Comparison of ENCODE assay signal across 26 cellular contexts in genomic region chr18:3328522-3328921, GRCh38.
DNase-seq lines count a peak whose midpoint lies in the region; ATAC-seq and TF ChIP-seq lines count a peak whose summit lies in the region.
"Had no signal": no experiment of that assay in that cellular context is flagged by ENCODE, and none has a peak within 500 bp of the region (broad histone marks: within the 10 kb centered on the region; RNA-seq: fewer than 3 reads in every experiment).

No MANE protein-coding gene starts in this region.

- no peaks in the 10 kb centered on the region for H4K20me1 ChIP-seq in PC-3 (ENCODE audit: low read length)

- H3K36me3 ChIP-seq in Caco-2 (ENCODE audit: control insufficient read depth, insufficient read depth, low read length) (no peaks in the 10 kb centered on the region), PC-3 (ENCODE audit: low read depth, low read length) (no peaks in the 10 kb centered on the region)
- H3K36me3 ChIP-seq: breast epithelium, colonic mucosa, esophagus muscularis mucosa, pancreas had no signal

- H3K79me2 ChIP-seq in PC-3 (ENCODE audit: low read length) = no peaks in the 10 kb centered on the region

- H3K4me3 ChIP-seq in Caco-2 (ENCODE audit: low read depth, low read length) (no peak overlapping the region), LNCaP clone FGC (ENCODE audit: low read depth, low read length) (no peak overlapping the region), PC-3 (ENCODE audit: low read length) (no peak overlapping the region)
- H3K4me3 ChIP-seq: breast epithelium, colonic mucosa, esophagus muscularis mucosa, pancreas, testis had no signal

- TF ChIP-seq CTCF in Caco-2 (IDR thresholded peaks at IDR 0.05; ENCODE audit: insufficient read depth in 1 of 2, low read depth in 1 of 2, low read length in 1 of 2, severe bottlenecking in 1 of 2, unreplicated experiment in 1 of 2) (no peak), LNCaP clone FGC (IDR thresholded peaks at IDR 0.05; ENCODE audit: control insufficient read depth, extremely low read depth, insufficient read depth) (no peak), PC-3 (conservative IDR thresholded peaks at IDR 0.05; ENCODE audit: low read depth, low read length) (no peak), osteocyte (IDR thresholded peaks at IDR 0.05) (no peak)

- no peaks in the 10 kb centered on the region for H3K27me3 Mint-ChIP-seq in Caco-2 (ENCODE audit: insufficient read depth, unreplicated experiment)
- no peaks in the 10 kb centered on the region for H3K27me3 Mint-ChIP-seq in osteocyte (ENCODE audit: unreplicated experiment)

- H2AFZ ChIP-seq in PC-3 (ENCODE audit: low read length) = 0 out of 2 replicates have a peak overlapping the region, but pooled peaks have one; percentile 18

- H3F3A ChIP-seq in PC-3 (ENCODE audit: low read length, unreplicated experiment) = no peaks in the 10 kb centered on the region

- H3K27ac Mint-ChIP-seq in Caco-2 (ENCODE audit: unreplicated experiment) = peak overlapping the region; percentile 88
- H3K27ac Mint-ChIP-seq in osteocyte (ENCODE audit: unreplicated experiment) = no peak overlapping the region
- H3K27ac Mint-ChIP-seq: activated CD4-positive, alpha-beta T cell treated with anti-CD3 and anti-CD28 coated beads, Interleukin-2, amount 10 ng/mL, durations not matched to agents 7 days and 5 days; activated naive CD4-positive, alpha-beta T cell treated with anti-CD3 and anti-CD28 coated beads, Interleukin-2, amount 10 ng/mL, durations not matched to agents 7 days and 5 days; activated T-helper 1 cell treated with anti-CD3 and anti-CD28 coated beads, Interleukin-12 subunit alpha, Interleukin-12 subunit beta, Interleukin-2, Interleukin-4 antibody, amounts not matched to agents 30 ng/mL and 10 ng/mL and 1 ng/mL, durations not matched to agents 14 hours and 24 hours and 36 hours; effector memory CD8-positive, alpha-beta T cell; T-helper 17 cell had no signal

- H3K4me3 Mint-ChIP-seq in Caco-2 (ENCODE audit: unreplicated experiment) (peak overlapping the region; percentile 55), osteocyte (ENCODE audit: unreplicated experiment) (no peak overlapping the region)
- H3K4me3 Mint-ChIP-seq: activated CD4-positive, alpha-beta T cell treated with anti-CD3 and anti-CD28 coated beads, Interleukin-2, amount 10 ng/mL, durations not matched to agents 7 days and 5 days; activated naive CD4-positive, alpha-beta T cell treated with anti-CD3 and anti-CD28 coated beads, Interleukin-2, amount 10 ng/mL, durations not matched to agents 7 days and 5 days; activated T-helper 1 cell treated with anti-CD3 and anti-CD28 coated beads, Interleukin-12 subunit alpha, Interleukin-12 subunit beta, Interleukin-2, Interleukin-4 antibody, amounts not matched to agents 30 ng/mL and 10 ng/mL and 1 ng/mL, durations not matched to agents 14 hours and 24 hours and 36 hours; effector memory CD8-positive, alpha-beta T cell; nephron; T-helper 17 cell had no signal

- no peak overlapping the region for H3K9ac ChIP-seq in PC-3 (ENCODE audit: low read length)

- CTCF ChIA-PET in Caco-2 (lab: Charles Lee) = no interaction called here
- CTCF ChIA-PET in PC-3 (lab: Charles Lee) = no interaction called here

- no peak overlapping the region for H3K4me2 ChIP-seq in PC-3 (ENCODE audit: low read length)

- no TSS peak for BruUV-seq in Caco-2 (replicated peaks; lab: Mats Ljungman, UMichigan)
- no TSS peak for BruUV-seq in PC-3 (replicated peaks; lab: Mats Ljungman, UMichigan)

- no peaks in the 10 kb centered on the region for H3K27me3 ChIP-seq in Caco-2 (replicated peaks; ENCODE audit: control insufficient read depth, insufficient read depth, low read length)
- no peaks in the 10 kb centered on the region for H3K27me3 ChIP-seq in PC-3 (ENCODE audit: low read length)
- H3K27me3 ChIP-seq: breast epithelium, colonic mucosa, esophagus muscularis mucosa, pancreas, testis had no signal

- H3K4me1 ChIP-seq in Caco-2 = peaks cover 26% of the 10 kb centered on the region
- peaks cover 33% of the 10 kb centered on the region for H3K4me1 ChIP-seq in PC-3 (ENCODE audit: insufficient read depth, low read length)
- H3K4me1 ChIP-seq: breast epithelium, colonic mucosa, pancreas, testis had no signal

- H3K9me3 Mint-ChIP-seq in Caco-2 (ENCODE audit: unreplicated experiment) = peaks cover 18% of the 10 kb centered on the region
- no peaks in the 10 kb centered on the region for H3K9me3 Mint-ChIP-seq in osteocyte (ENCODE audit: unreplicated experiment)
- H3K9me3 Mint-ChIP-seq: activated CD4-positive, alpha-beta T cell treated with anti-CD3 and anti-CD28 coated beads, Interleukin-2, amount 10 ng/mL, durations not matched to agents 7 days and 5 days; activated naive CD4-positive, alpha-beta T cell treated with anti-CD3 and anti-CD28 coated beads, Interleukin-2, amount 10 ng/mL, durations not matched to agents 7 days and 5 days; activated T-helper 1 cell treated with anti-CD3 and anti-CD28 coated beads, Interleukin-12 subunit alpha, Interleukin-12 subunit beta, Interleukin-2, Interleukin-4 antibody, amounts not matched to agents 30 ng/mL and 10 ng/mL and 1 ng/mL, durations not matched to agents 14 hours and 24 hours and 36 hours; effector memory CD8-positive, alpha-beta T cell; nephron had no signal

- no peak for ATAC-seq in PC-3
- no peak for ATAC-seq in activated CD4-positive, CD25-positive, alpha-beta regulatory T cell treated with anti-CD3 and anti-CD28 coated beads, Interleukin-2, amount 50 U/mL, for 24 hours
- ATAC-seq: effector memory CD8-positive, alpha-beta T cell; pancreas; T-helper 17 cell had no signal

- H3K36me3 Mint-ChIP-seq in Caco-2 (ENCODE audit: insufficient read depth, unreplicated experiment) = peaks cover 13% of the 10 kb centered on the region
- no peaks in the 10 kb centered on the region for H3K36me3 Mint-ChIP-seq in osteocyte (ENCODE audit: unreplicated experiment)
- H3K36me3 Mint-ChIP-seq: activated naive CD4-positive, alpha-beta T cell treated with anti-CD3 and anti-CD28 coated beads, Interleukin-2, amount 10 ng/mL, durations not matched to agents 7 days and 5 days had no signal

- H3K9me3 ChIP-seq in Caco-2 (no peaks in the 10 kb centered on the region), PC-3 (ENCODE audit: low read length) (no peaks in the 10 kb centered on the region)
- H3K9me3 ChIP-seq: breast epithelium, colonic mucosa, esophagus muscularis mucosa, pancreas, testis had no signal

- POLR2A ChIA-PET in Caco-2 (lab: Charles Lee) = no interaction called here
- POLR2A ChIA-PET in PC-3 (lab: Charles Lee; ENCODE audit: unreplicated experiment) = no interaction called here

- no peak overlapping the region for H3K27ac ChIP-seq in PC-3 (ENCODE audit: low read length)
- H3K27ac ChIP-seq: breast epithelium, colonic mucosa, esophagus muscularis mucosa, pancreas, testis, VCaP had no signal

- no peak for DNase-seq in Caco-2
- DNase-seq in LNCaP clone FGC (ENCODE audit: low read depth) = peak; percentile 68
- no peak for DNase-seq in PC-3
- peak; percentile 39 for DNase-seq in fibroblast of peridontal ligament (ENCODE audit: extremely low read depth)
- DNase-seq in NCI-H524 treated with DMSO at 0.1 percent for 48 hours (lab: John Stamatoyannopoulos, UW) = no peak
- DNase-seq in NCI-H1417 (lab: John Stamatoyannopoulos, UW) = no peak
- no peak for DNase-seq in osteocyte (ENCODE audit: extremely low spot score, unreplicated experiment)
- DNase-seq: activated CD4-positive, alpha-beta T cell treated with anti-CD3 and anti-CD28 coated beads, Interleukin-2, amount 10 ng/mL, durations not matched to agents 7 days and 5 days; activated naive CD4-positive, alpha-beta T cell treated with anti-CD3 and anti-CD28 coated beads, Interleukin-2, amount 10 ng/mL, durations not matched to agents 7 days and 5 days; amniotic stem cell; C1 segment of cervical spinal cord; colonic mucosa; effector memory CD8-positive, alpha-beta T cell; islet precursor cell; NCI-H226; pancreas; stimulated activated CD4-positive, alpha-beta T cell treated with anti-CD3 and anti-CD28 coated beads, Interleukin-4, amount 100 ng/mL, for 4 hours; stimulated activated naive CD4-positive, alpha-beta T cell; T-helper 17 cell; testis had no signal

- no peaks in the 10 kb centered on the region for H3K9me2 ChIP-seq in PC-3 (replicated peaks; ENCODE audit: low read length)

- peaks cover 28% of the 10 kb centered on the region for H3K4me1 Mint-ChIP-seq in Caco-2 (ENCODE audit: low read depth, unreplicated experiment)
- peaks cover 3% of the 10 kb centered on the region for H3K4me1 Mint-ChIP-seq in osteocyte (ENCODE audit: unreplicated experiment)
- H3K4me1 Mint-ChIP-seq: activated naive CD4-positive, alpha-beta T cell treated with anti-CD3 and anti-CD28 coated beads, Interleukin-2, amount 10 ng/mL, durations not matched to agents 7 days and 5 days; T-helper 17 cell had no signal

- intact Hi-C loops in Caco-2 (cut with micrococcal nuclease; ENCODE audit: unreplicated experiment) (no loop called here), PC-3 (cut with micrococcal nuclease) (no loop called here)

Comparison
In these comparisons a context has a peak if more than half of its experiments do, and no peak if none do; other contexts are left out.
1. DNase-seq: peak in LNCaP clone FGC (single experiment) and fibroblast of peridontal ligament (single experiment); none in Caco-2 (0 of 2), PC-3 (single experiment), NCI-H524 treated with DMSO at 0.1 percent for 48 hours (single experiment), NCI-H1417 (0 of 3) and osteocyte (single experiment).